ENCODE assay signal across 8 cellular contexts in genomic region chrX:27186671-27187070, GRCh38.
A peak's percentile ranks its signal among the peaks of the same experiment; 100 is the strongest.
DNase-seq lines count a peak whose midpoint lies in the region; ATAC-seq, FAIRE-seq and TF ChIP-seq lines count a peak whose summit lies in the region.

No MANE protein-coding gene starts in this region.

- FAIRE-seq in GM18507 (lab: Jason Lieb, UNC) = peak; percentile 87

- in situ Hi-C loops in Caki2 (cut with HindIII; ENCODE audit: low pct_unique_long_range_greater_than_20kb, low sequenced_read_pairs) = no loop called here

- H3K27me3 Mint-ChIP-seq in stimulated activated naive B cell treated with anti-CD40 and anti-IgM and Interleukin-4, amounts not matched to agents 10 μg/mL and 1 μg/mL and 100 μg/mL, for 72 hours = no peaks in the 10 kb centered on the region

- DNase-seq in Caki2 (ENCODE audit: low read depth) (peak; percentile 2), GM18507 (ENCODE audit: extremely low spot score, insufficient read length, low read depth) (no peak), NAMALWA (ENCODE audit: low spot score) (peak; percentile 59), foreskin keratinocyte (peak; percentile 0 to 11)
- peak; percentile 2 for DNase-seq in stimulated activated naive B cell treated with anti-CD40 and anti-IgM and Interleukin-4, amounts not matched to agents 10 μg/mL and 1 μg/mL and 100 μg/mL, for 72 hours
- DNase-seq in activated effector memory CD4-positive, alpha-beta T cell treated with anti-CD3 and anti-CD28 coated beads, Interleukin-2, amount 50 U/mL, for 16 hours = no peak

- peak; percentile 80 for TF ChIP-seq CTCF in VCaP (conservative IDR thresholded peaks at IDR 0.05)
- peak; percentile 65 for TF ChIP-seq CTCF in foreskin keratinocyte (conservative IDR thresholded peaks at IDR 0.05)

- H3K27ac ChIP-seq in VCaP (no peak overlapping the region), foreskin keratinocyte (no peak overlapping the region)

- no peak overlapping the region for H3K4me3 Mint-ChIP-seq in stimulated activated naive B cell treated with anti-CD40 and anti-IgM and Interleukin-4, amounts not matched to agents 10 μg/mL and 1 μg/mL and 100 μg/mL, for 72 hours

- no peaks in the 10 kb centered on the region for H3K27me3 ChIP-seq in foreskin keratinocyte

- no peak for ATAC-seq in foreskin keratinocyte
- ATAC-seq in stimulated activated naive B cell treated with anti-CD40 and anti-IgM and Interleukin-4, amounts not matched to agents 10 μg/mL and 1 μg/mL and 100 μg/mL, for 72 hours (replicated peaks) = no peak
- ATAC-seq in HG02623 (IDR thresholded peaks at IDR 0.05; ENCODE audit: unreplicated experiment) = no peak

- H3K4me1 ChIP-seq in foreskin keratinocyte = no peaks in the 10 kb centered on the region

- no peaks in the 10 kb centered on the region for H3K4me1 Mint-ChIP-seq in stimulated activated naive B cell treated with anti-CD40 and anti-IgM and Interleukin-4, amounts not matched to agents 10 μg/mL and 1 μg/mL and 100 μg/mL, for 72 hours

- no peaks in the 10 kb centered on the region for H3K9me3 Mint-ChIP-seq in stimulated activated naive B cell treated with anti-CD40 and anti-IgM and Interleukin-4, amounts not matched to agents 10 μg/mL and 1 μg/mL and 100 μg/mL, for 72 hours

- H3K27ac Mint-ChIP-seq in stimulated activated naive B cell treated with anti-CD40 and anti-IgM and Interleukin-4, amounts not matched to agents 10 μg/mL and 1 μg/mL and 100 μg/mL, for 72 hours = no peak overlapping the region

- H3K36me3 Mint-ChIP-seq in stimulated activated naive B cell treated with anti-CD40 and anti-IgM and Interleukin-4, amounts not matched to agents 10 μg/mL and 1 μg/mL and 100 μg/mL, for 72 hours = no peaks in the 10 kb centered on the region

Comparison
In these comparisons a context has a peak if more than half of its experiments do, and no peak if none do; other contexts are left out.
1. DNase-seq: peak in Caki2 (single experiment), NAMALWA (single experiment), foreskin keratinocyte (2 of 2) and stimulated activated naive B cell treated with anti-CD40 and anti-IgM and Interleukin-4, amounts not matched to agents 10 μg/mL and 1 μg/mL and 100 μg/mL, for 72 hours (single experiment); none in GM18507 (single experiment) and activated effector memory CD4-positive, alpha-beta T cell treated with anti-CD3 and anti-CD28 coated beads, Interleukin-2, amount 50 U/mL, for 16 hours (single experiment).